In the genomic region with DNA sequence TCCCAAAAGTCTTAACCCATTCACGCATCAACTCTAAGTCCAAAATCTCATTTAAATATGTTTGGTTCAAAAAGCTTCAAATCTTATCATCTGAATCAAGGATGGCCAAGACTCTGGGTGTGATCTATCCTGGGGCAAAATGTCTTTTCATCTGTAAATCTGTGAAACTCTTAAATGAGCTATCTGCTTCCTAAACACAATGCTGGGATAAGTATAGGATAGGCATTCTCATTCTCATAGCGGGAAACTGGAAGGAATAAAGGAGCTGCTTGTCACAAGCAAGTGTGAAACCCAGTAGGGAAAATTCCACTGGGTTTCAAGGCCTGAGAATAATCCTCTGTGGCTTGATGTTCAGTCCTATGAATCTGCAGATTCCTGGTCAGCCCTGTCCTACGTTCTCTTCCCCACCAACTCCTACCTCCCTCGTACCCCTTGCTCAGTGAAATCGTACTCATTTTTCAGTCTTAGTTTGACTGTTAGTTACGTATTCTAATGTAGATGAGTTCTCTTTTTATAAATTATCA, we compare ENCODE assay signal across 24 cellular contexts.
"Had no signal": no experiment of that assay in that cellular context is flagged by ENCODE, and none has a peak within 500 bp of the region (broad histone marks: within the 10 kb centered on the region; RNA-seq: fewer than 3 reads in every experiment).

No MANE protein-coding gene starts in this region.

- H3K27ac ChIP-seq: adrenal gland, body of pancreas, breast epithelium, SK-N-MC, WERI-Rb-1 had no signal

- DNase-seq: activated CD4-positive, alpha-beta T cell treated with anti-CD3 and anti-CD28 coated beads, Interleukin-2, amount 10 ng/mL, durations not matched to agents 24 days and 14 days; activated CD4-positive, alpha-beta T cell treated with anti-CD3 and anti-CD28 coated beads, Interleukin-2, amount 50 U/mL, for 4 hours; activated CD8-positive, alpha-beta T cell treated with anti-CD3 and anti-CD28 coated beads for 36 hours; activated effector memory CD4-positive, alpha-beta T cell treated with anti-CD3 and anti-CD28 coated beads, Interleukin-2, amount 50 U/mL, for 16 hours; activated naive CD4-positive, alpha-beta T cell; activated T-cell treated with anti-CD3 and anti-CD28 coated beads, Interleukin-2, amount 50 U/mL, for 1 hour; activated T-cell treated with anti-CD3 and anti-CD28 coated beads, Interleukin-2, amount 50 U/mL, for 72 hours; adrenal gland; body of pancreas; NCI-H1105; NCI-H1436; NCI-H1694; NCI-H1930; NCI-H510A; NCI-H526; NCI-H748 treated with DMSO at 0.1 percent for 48 hours; NK-92 treated with Interleukin-12 subunit alpha and Interleukin-12 subunit beta, amount 100 ng/mL, for 24 hours; OCI-M1; Right ventricle myocardium superior; T1000; WERI-Rb-1 had no signal

- H3K36me3 ChIP-seq: adrenal gland, breast epithelium, WERI-Rb-1 had no signal

- H3K4me1 ChIP-seq: adrenal gland, body of pancreas, breast epithelium had no signal

- H3K9me3 ChIP-seq: adrenal gland, body of pancreas, breast epithelium had no signal

- ATAC-seq: activated CD8-positive, alpha-beta T cell treated with anti-CD3 and anti-CD28 coated beads for 36 hours; activated T-cell treated with anti-CD3 and anti-CD28 coated beads, Interleukin-2, amount 50 U/mL, for 72 hours; activated T-helper 17 cell treated with anti-CD3 and anti-CD28 coated beads, Interleukin-2, amount 50 U/mL, for 72 hours; body of pancreas had no signal

- H3K4me3 ChIP-seq: adrenal gland, body of pancreas, breast epithelium, SK-N-MC had no signal

- H3K27me3 ChIP-seq: adrenal gland, body of pancreas, breast epithelium had no signal
